Comparison of ENCODE assay signal across 23 cellular contexts in the genomic region with DNA sequence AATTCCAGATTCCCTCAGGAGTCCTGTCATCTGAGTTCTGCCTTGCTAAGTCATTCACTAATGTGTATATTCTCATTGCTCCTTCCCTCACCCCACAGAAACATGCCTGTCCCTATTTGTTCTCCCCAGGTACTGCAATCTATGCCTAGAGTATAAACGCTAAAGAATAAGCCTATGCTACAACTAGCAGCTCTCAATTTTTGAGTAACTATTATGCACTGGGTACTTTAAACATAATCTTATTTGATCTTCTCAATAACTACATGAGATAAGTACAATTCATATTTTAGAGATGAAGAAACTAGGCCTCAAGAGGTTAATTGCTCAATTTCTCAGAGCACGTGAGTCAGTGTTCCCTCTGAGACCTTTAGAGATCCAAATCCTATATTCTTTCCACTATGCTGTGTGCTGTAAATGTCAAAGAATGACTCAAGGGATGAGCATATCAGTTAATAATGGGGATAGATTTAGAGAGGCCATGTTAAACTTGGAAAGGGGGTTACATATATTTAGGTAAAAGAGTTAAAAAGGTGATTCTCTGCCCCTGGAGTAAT.
DNase-seq lines count a peak whose midpoint lies in the region; ATAC-seq and TF ChIP-seq lines count a peak whose summit lies in the region.
"Had no signal": no experiment of that assay in that cellular context is flagged by ENCODE, and none has a peak within 500 bp of the region (broad histone marks: within the 10 kb centered on the region; RNA-seq: fewer than 3 reads in every experiment).

No MANE protein-coding gene starts in this region.

- no peak for TF ChIP-seq CTCF in lung (IDR thresholded peaks at IDR 0.05; ENCODE audit: control extremely low read depth, extremely low read depth)

- no peaks in the 10 kb centered on the region for H3K36me3 ChIP-seq in lung (ENCODE audit: control insufficient read depth in 2 of 2, insufficient read depth in 2 of 2, low read length in 2 of 2)
- H3K36me3 ChIP-seq: BLaER1 had no signal

- WGBS in lung, 2 donors: 62 to 84% methylated on average over 2 of the region's 2 CpGs

- H3K27me3 ChIP-seq in lung (ENCODE audit: control insufficient read depth, insufficient read depth): no peaks in the 10 kb centered on the region
- H3K27me3 ChIP-seq: BLaER1 had no signal

- no peaks in the 10 kb centered on the region for H3K4me1 ChIP-seq in lung (ENCODE audit: control insufficient read depth in 2 of 2, insufficient read depth in 2 of 2, low read length in 2 of 2)
- H3K4me1 ChIP-seq: A549, BLaER1 had no signal

- no peak overlapping the region for H3K4me3 ChIP-seq in lung
- H3K4me3 ChIP-seq: A549, BLaER1, GM23338 had no signal

- H3K27ac ChIP-seq in lung (ENCODE audit: low read depth in 1 of 2, low read length in 1 of 2): no peak overlapping the region
- H3K27ac ChIP-seq: A549, BLaER1 had no signal

- ATAC-seq in lung (ENCODE audit: insufficient read depth, low FRiP score) (peak; percentile 47), GM21381 (IDR thresholded peaks at IDR 0.05; ENCODE audit: unreplicated experiment) (no peak)
- ATAC-seq: A549, GM23338, HCT116, HepG2 had no signal

- no peaks in the 10 kb centered on the region for H3K9me3 ChIP-seq in lung (ENCODE audit: control insufficient read depth in 2 of 2, insufficient read depth in 1 of 2, low read length in 1 of 2)
- H3K9me3 ChIP-seq: A549, SK-N-SH had no signal

- DNase-seq in HCEC 1CT: peak; percentile 47
- peak; percentile 6 for DNase-seq in RKO (ENCODE audit: low spot score)
- DNase-seq in fibroblast of gingiva (ENCODE audit: low read depth): peak; percentile 14
- DNase-seq in lung (ENCODE audit: low spot score): no peak
- no peak for DNase-seq in T-helper 1 cell
- no peak for DNase-seq in NOMO-1 treated with DMSO at 0.1 percent for 48 hours (lab: John Stamatoyannopoulos, UW; ENCODE audit: unreplicated experiment)
- DNase-seq in NCI-H2227 treated with DMSO at 0.1 percent for 48 hours (lab: John Stamatoyannopoulos, UW): no peak
- DNase-seq: CD4-positive, alpha-beta memory T cell; DMS153; KG1; NCI-H1105; NCI-H2081 treated with DMSO at 0.1 percent for 48 hours; NCI-H510A treated with DMSO at 0.1 percent for 48 hours; NCI-H774; RPMI8226; SHP77 treated with DMSO at 0.1 percent for 48 hours; SK-N-SH had no signal

Comparison
In these comparisons a context has a peak if more than half of its experiments do, and no peak if none do; other contexts are left out.
1. DNase-seq: peak in HCEC 1CT (single experiment), RKO (single experiment) and fibroblast of gingiva (single experiment); none in lung (single experiment), T-helper 1 cell (0 of 5), NOMO-1 treated with DMSO at 0.1 percent for 48 hours (single experiment) and NCI-H2227 treated with DMSO at 0.1 percent for 48 hours (single experiment).